Comparison of ENCODE assay signal across 27 cellular contexts in genomic region chr5:124951105-124951504, GRCh38.
"Had no signal": no experiment of that assay in that cellular context is flagged by ENCODE, and none has a peak within 500 bp of the region (broad histone marks: within the 10 kb centered on the region; RNA-seq: fewer than 3 reads in every experiment).

No MANE protein-coding gene starts in this region.

- H3K9me3 Mint-ChIP-seq: mesothelial cell of epicardium, type B pancreatic cell had no signal

- ATAC-seq: activated naive CD8-positive, alpha-beta T cell treated with anti-CD3 and anti-CD28 coated beads, Interleukin-2, amount 50 U/mL, for 24 hours; activated T-cell treated with anti-CD3 and anti-CD28 coated beads, Interleukin-2, amount 50 U/mL, for 4 hours; left lobe of liver; stimulated activated naive CD8-positive, alpha-beta T cell treated with anti-CD3 and anti-CD28 coated beads, Interleukin-15, amount 100 ng/mL, for 72 hours had no signal

- FAIRE-seq: colon, keratinocyte had no signal

- H3K4me1 Mint-ChIP-seq: activated naive CD4-positive, alpha-beta T cell treated with anti-CD3 and anti-CD28 coated beads, Interleukin-2, amount 10 ng/mL, durations not matched to agents 7 days and 5 days had no signal

- H3K27ac Mint-ChIP-seq: activated naive CD4-positive, alpha-beta T cell treated with anti-CD3 and anti-CD28 coated beads, Interleukin-2, amount 10 ng/mL, durations not matched to agents 7 days and 5 days; brain; mesothelial cell of epicardium; stimulated activated naive CD8-positive, alpha-beta T cell treated with anti-CD3 and anti-CD28 coated beads, Interleukin-15, amount 100 ng/mL, for 72 hours; type B pancreatic cell had no signal

- DNase-seq: activated CD4-positive, alpha-beta T cell treated with anti-CD3 and anti-CD28 coated beads, Interleukin-2, amount 50 U/mL, for 1 hour; activated CD8-positive, alpha-beta memory T cell treated with anti-CD3 and anti-CD28 coated beads, Interleukin-2, amount 50 U/mL, for 4 hours; activated effector memory CD4-positive, alpha-beta T cell treated with Interleukin-2 at 50 U/mL for 16 hours; activated naive CD4-positive, alpha-beta T cell treated with anti-CD3 and anti-CD28 coated beads, Interleukin-2, amount 10 ng/mL, durations not matched to agents 7 days and 5 days; activated naive CD8-positive, alpha-beta T cell treated with anti-CD3 and anti-CD28 coated beads, Interleukin-2, amount 50 U/mL, for 24 hours; activated T-cell treated with anti-CD3 and anti-CD28 coated beads, Interleukin-2, amount 50 U/mL, for 4 hours; anterior cingulate cortex; central memory CD4-positive, alpha-beta T cell; dorsolateral prefrontal cortex; foreskin fibroblast; hypothalamus; occipital lobe; retina; stimulated activated CD4-positive, alpha-beta T cell treated with anti-CD3 and anti-CD28 coated beads, Interleukin-12 subunit alpha, Interleukin-12 subunit beta, amount 100 ng/mL, for 4 hours; stimulated activated CD4-positive, alpha-beta T cell treated with anti-CD3 and anti-CD28 coated beads, Interleukin-1b, Interleukin-23, amount 100 ng/mL, for 48 hours; stimulated activated CD8-positive, alpha-beta memory T cell treated with anti-CD3 and anti-CD28 coated beads, Interleukin-4, amount 100 ng/mL, for 48 hours; stimulated activated naive CD8-positive, alpha-beta T cell treated with anti-CD3 and anti-CD28 coated beads, Interleukin-15, amount 100 ng/mL, for 72 hours; T1000; testis had no signal

- H3K4me3 ChIP-seq: dorsolateral prefrontal cortex, lung, testis had no signal

- H3K27me3 ChIP-seq: dorsolateral prefrontal cortex, testis had no signal

- H3K4me3 Mint-ChIP-seq: activated naive CD4-positive, alpha-beta T cell treated with anti-CD3 and anti-CD28 coated beads, Interleukin-2, amount 10 ng/mL, durations not matched to agents 7 days and 5 days; activated naive CD8-positive, alpha-beta T cell treated with anti-CD3 and anti-CD28 coated beads, Interleukin-2, amount 50 U/mL, for 24 hours; activated T-cell treated with anti-CD3 and anti-CD28 coated beads, Interleukin-2, amount 50 U/mL, for 4 hours; brain; mesothelial cell of epicardium; stimulated activated naive CD8-positive, alpha-beta T cell treated with anti-CD3 and anti-CD28 coated beads, Interleukin-15, amount 100 ng/mL, for 72 hours; type B pancreatic cell had no signal

- H3K9me3 ChIP-seq: testis had no signal

- H3K36me3 Mint-ChIP-seq: activated naive CD4-positive, alpha-beta T cell treated with anti-CD3 and anti-CD28 coated beads, Interleukin-2, amount 10 ng/mL, durations not matched to agents 7 days and 5 days; brain; mesothelial cell of epicardium; type B pancreatic cell had no signal

- H3K27ac ChIP-seq: dorsolateral prefrontal cortex, epithelial cell of prostate, testis had no signal

- H3K27me3 Mint-ChIP-seq: activated naive CD4-positive, alpha-beta T cell treated with anti-CD3 and anti-CD28 coated beads, Interleukin-2, amount 10 ng/mL, durations not matched to agents 7 days and 5 days; stimulated activated naive CD8-positive, alpha-beta T cell treated with anti-CD3 and anti-CD28 coated beads, Interleukin-15, amount 100 ng/mL, for 72 hours had no signal
